8 cellular contexts compared by ENCODE assay signal in genomic region chr10:68157522-68157921, GRCh38. TPM values are rescaled to one million over a fixed set of nuclear protein-coding genes. Genes with fewer than 3 reads are reported as not detected.
DNase-seq lines count a peak whose midpoint lies in the region; ATAC-seq and TF ChIP-seq lines count a peak whose summit lies in the region.
"Not testable (repeated sequence)": the region's sequence is repeated elsewhere in the genome, so short reads cannot be mapped to it uniquely, and the experiment has no call there.
"Had no signal": no experiment of that assay in that cellular context is flagged by ENCODE, and none has a peak within 500 bp of the region (broad histone marks: within the 10 kb centered on the region; RNA-seq: fewer than 3 reads in every experiment).

No MANE protein-coding gene starts in this region.

- H3K9me3 ChIP-seq in HCT116 (ENCODE audit: control insufficient read depth in 1 of 2, insufficient read depth in 1 of 2, low read depth in 1 of 2, low read length in 2 of 2); Panc1 (ENCODE audit: control insufficient read depth, insufficient read depth, low read depth, low read length); left ventricle myocardium inferior (replicated peaks): not testable (repeated sequence)

- in situ Hi-C loops in Panc1 (cut with HindIII; ENCODE audit: low pct_unique_long_range_greater_than_20kb, low sequenced_read_pairs), result not testable (repeated sequence)

- H3K27me3 ChIP-seq in HCT116 (ENCODE audit: insufficient read depth, low read length); Panc1 (ENCODE audit: control insufficient read depth, insufficient read depth, low read length); left ventricle myocardium inferior (ENCODE audit: low read depth): not testable (repeated sequence)

- CTCF ChIA-PET in HCT116 (lab: Charles Lee) (interaction anchor here (1.0 to 4.2 kb wide), 6 partner anchors 55 to 369 kb away, joined by 4 to 41 read pairs (median 10); no protein-coding TSS in a partner anchor), Panc1 (lab: Charles Lee) (interaction anchor here (0.6 to 4.4 kb wide), 6 partner anchors 22 to 196 kb away, joined by 3 to 47 read pairs (median 7); no protein-coding TSS in a partner anchor)

- not testable (repeated sequence) for TF ChIP-seq RAD21 in HCT116 (IDR thresholded peaks at IDR 0.05; ENCODE audit: low read depth)

- H4K20me1 ChIP-seq in HCT116 (ENCODE audit: insufficient read depth), result not testable (repeated sequence)

- H3K36me3 ChIP-seq in HCT116 (ENCODE audit: control insufficient read depth in 1 of 2, insufficient read depth in 2 of 2, low read length in 2 of 2); Panc1 (ENCODE audit: control insufficient read depth, insufficient read depth, low read length); left ventricle myocardium inferior: not testable (repeated sequence)

- intact Hi-C loops in HCT116 (cut with micrococcal nuclease) (loop anchor here (1.0 to 5.0 kb wide), 2 partner anchors 302 to 370 kb away; no protein-coding TSS in a partner anchor), left ventricle myocardium inferior (cut with micrococcal nuclease) (loop anchor here (5.0 kb wide), 2 partner anchors 75 to 300 kb away; no protein-coding TSS in a partner anchor)
- intact Hi-C loops in Panc1 (cut with micrococcal nuclease; ENCODE audit: unreplicated experiment), result not testable (repeated sequence)

- H2AFZ ChIP-seq in HCT116 (ENCODE audit: low read depth, low read length, poor library complexity, severe bottlenecking), result peak overlapping the region; percentile 7

- not testable (repeated sequence) for H3K9ac ChIP-seq in HCT116 (ENCODE audit: low read length)

- not testable (repeated sequence) for TF ChIP-seq CTCF in HCT116 (IDR thresholded peaks at IDR 0.05 in 2 of 3, conservative IDR thresholded peaks at IDR 0.05 in 1 of 3; ENCODE audit: borderline replicate concordance in 1 of 3, insufficient read depth in 1 of 3, low read depth in 2 of 3, low read length in 2 of 3); Panc1 (IDR thresholded peaks at IDR 0.05); left ventricle myocardium inferior (IDR thresholded peaks at IDR 0.05; ENCODE audit: borderline replicate concordance)

- H3K4me3 ChIP-seq in HCT116 (replicated peaks in 1 of 2; ENCODE audit: low read depth in 1 of 2, low read length in 2 of 2); Panc1 (ENCODE audit: low read depth in 2 of 2, low read length in 2 of 2); left ventricle myocardium inferior: not testable (repeated sequence)

- H3K79me2 ChIP-seq in HCT116 (ENCODE audit: insufficient read depth, low read length), result not testable (repeated sequence)

- RAD21 ChIA-PET in HCT116 (lab: Charles Lee; ENCODE audit: low non-redundant PET in 1 of 2, low total read pairs in 2 of 2, uncharacterized antibody in 2 of 2, unreplicated experiment in 2 of 2), result interaction anchor here in 1 of 2 experiments (1.4 to 1.9 kb wide), 2 partner anchors 61 to 75 kb away, joined by 3 to 4 read pairs; no protein-coding TSS in a partner anchor

- not testable (repeated sequence) for DNase-seq in HCT116 (ENCODE audit: low read depth, low spot score); Panc1 (ENCODE audit: low read depth, low spot score); left ventricle myocardium inferior
- peak; percentile 11 for DNase-seq in left kidney (ENCODE audit: low read depth, low spot score)
- peak; percentile 65 for DNase-seq in renal cortical epithelial cell (ENCODE audit: low read depth)

- TF ChIP-seq POLR2A in HCT116 (IDR thresholded peaks at IDR 0.05; ENCODE audit: borderline replicate concordance, extremely low read depth, insufficient read depth, insufficient read length), result not testable (repeated sequence)

- not testable (repeated sequence) for H3K9me2 ChIP-seq in HCT116 (ENCODE audit: insufficient read depth)

- BruUV-seq in HCT116 (replicated peaks; lab: Mats Ljungman, UMichigan); Panc1 (replicated peaks; lab: Mats Ljungman, UMichigan): not testable (repeated sequence)

- H3K27ac ChIP-seq in HCT116 (ENCODE audit: low read depth, low read length), result not testable (repeated sequence)
- H3K27ac ChIP-seq in Panc1 (ENCODE audit: low read length) (peak overlapping the region; percentile 99), left ventricle myocardium inferior (replicated peaks) (peak overlapping the region; percentile 39)

- POLR2A ChIA-PET in HCT116 (lab: Charles Lee) (interaction anchor here (1.4 kb wide), 1 partner anchor 75 kb away, joined by 5 read pairs; no protein-coding TSS in a partner anchor), Panc1 (lab: Charles Lee) (interaction anchor here (0.6 kb wide), 1 partner anchor 64 kb away, joined by 6 read pairs; no protein-coding TSS in a partner anchor)

- H3K4me1 ChIP-seq in HCT116 (ENCODE audit: control insufficient read depth in 1 of 2, insufficient read depth in 2 of 2, low read length in 2 of 2) (peaks cover 15 to 42% of the 10 kb centered on the region in 2 experiments), Panc1 (ENCODE audit: control insufficient read depth, insufficient read depth, low read length) (peaks cover 53% of the 10 kb centered on the region), left ventricle myocardium inferior (peaks cover 63% of the 10 kb centered on the region)

- H3K4me2 ChIP-seq in HCT116 (ENCODE audit: low read length), result not testable (repeated sequence)

- not testable (repeated sequence) for ATAC-seq in HCT116, Panc1

RNA-seq across cellular contexts. Expression of gene MYPN, which starts 48.2 kb away (rescaled TPM):
- 0.34 TPM for total RNA-seq in HCT116 (2021; ENCODE audit: unreplicated experiment)
- polyA plus RNA-seq in HCT116 (2012), result 0.06 and 0.09 TPM in 2 replicates
- 39.1 TPM for total RNA-seq in Panc1 (2021; ENCODE audit: unreplicated experiment)
- 16.3 TPM for polyA plus RNA-seq in Panc1 (2012; ENCODE audit: insufficient read length)
- 124 TPM for total RNA-seq in left ventricle myocardium inferior
- total RNA-seq in renal cortical epithelial cell, result 0.17 TPM in 1 of 2 replicates, not detected in the other
- total RNA-seq: CD4-positive, alpha-beta memory T cell; H1; H7 had no signal
- polyA plus RNA-seq: CD4-positive, alpha-beta memory T cell; H1 had no signal

Comparison
In these comparisons a context has a peak if more than half of its experiments do, and no peak if none do; other contexts are left out.
1. RNA of gene MYPN, which starts 48.2 kb away (total RNA-seq): 124 TPM in left ventricle myocardium inferior (single experiment) and 39.1 TPM in Panc1 (single experiment); 0.34 TPM in HCT116 (single experiment) and 0.17 TPM in renal cortical epithelial cell; every median in the first group is over 10 times any median in the second.